ENCODE assay signal across 1 cellular context in the genomic region with DNA sequence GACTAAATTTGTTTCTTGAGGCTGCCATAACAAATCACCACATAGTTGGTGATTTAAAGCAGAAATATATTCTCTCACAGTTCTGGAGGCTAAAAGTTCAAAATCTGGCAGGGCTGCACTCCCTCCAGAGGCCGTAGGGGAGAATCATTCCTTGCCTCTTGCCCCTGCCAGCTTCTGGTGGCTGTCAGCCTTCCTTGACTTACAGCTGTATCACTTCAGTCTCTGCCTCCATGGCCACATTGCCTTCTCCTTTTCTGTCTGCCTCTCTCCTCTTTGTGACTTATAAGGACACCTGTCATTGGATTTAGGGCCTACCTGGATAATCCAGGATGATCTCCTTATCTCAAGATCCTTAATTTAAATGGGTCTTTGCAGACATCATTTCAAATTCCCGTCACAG.
TF ChIP-seq lines count a peak whose summit lies in the region.

No MANE protein-coding gene starts in this region.

TF ChIP-seq in HepG2, 621 proteins besides CTCF, POLR2A, EP300 and RAD21:
- no peak for TF ChIP-seq ZNF614 (CRISPR knock-in tag; IDR thresholded peaks at IDR 0.05; ENCODE audit: borderline replicate concordance)
- TF ChIP-seq NFIB (CRISPR knock-in tag; IDR thresholded peaks at IDR 0.05; ENCODE audit: borderline replicate concordance) = no peak
- no peak for TF ChIP-seq TEAD2 (CRISPR knock-in tag; IDR thresholded peaks at IDR 0.05)
- no peak for TF ChIP-seq FOXP1 (IDR thresholded peaks at IDR 0.05)
- TF ChIP-seq FOXP1 (CRISPR knock-in tag; IDR thresholded peaks at IDR 0.05) = no peak
- no peak for TF ChIP-seq MATR3 (CRISPR knock-in tag; IDR thresholded peaks at IDR 0.05)
- no peak for TF ChIP-seq ARID5B (CRISPR knock-in tag; IDR thresholded peaks at IDR 0.05)
- TF ChIP-seq TOPORS (CRISPR knock-in tag; IDR thresholded peaks at IDR 0.05) = no peak
- TF ChIP-seq FOSL2 (CRISPR knock-in tag; IDR thresholded peaks at IDR 0.05) = no peak
- no peak for TF ChIP-seq GFI1 (CRISPR knock-in tag; IDR thresholded peaks at IDR 0.05; ENCODE audit: borderline replicate concordance)
- TF ChIP-seq PLRG1 (conservative IDR thresholded peaks at IDR 0.05) = no peak
- no peak for TF ChIP-seq MEIS1 (CRISPR knock-in tag; IDR thresholded peaks at IDR 0.05; ENCODE audit: borderline replicate concordance)
- TF ChIP-seq FOXJ3 (CRISPR knock-in tag; IDR thresholded peaks at IDR 0.05; ENCODE audit: borderline replicate concordance) = no peak
- no peak for TF ChIP-seq ZSCAN29 (CRISPR knock-in tag; conservative IDR thresholded peaks at IDR 0.05)
- TF ChIP-seq, protein P1, sequence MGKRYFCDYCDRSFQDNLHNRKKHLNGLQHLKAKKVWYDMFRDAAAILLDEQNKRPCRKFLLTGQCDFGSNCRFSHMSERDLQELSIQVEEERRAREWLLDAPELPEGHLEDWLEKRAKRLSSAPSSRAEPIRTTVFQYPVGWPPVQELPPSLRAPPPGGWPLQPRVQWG (CRISPR knock-in tag; IDR thresholded peaks at IDR 0.05; ENCODE audit: borderline replicate concordance, low read depth) = no peak
- TF ChIP-seq, protein P2, sequence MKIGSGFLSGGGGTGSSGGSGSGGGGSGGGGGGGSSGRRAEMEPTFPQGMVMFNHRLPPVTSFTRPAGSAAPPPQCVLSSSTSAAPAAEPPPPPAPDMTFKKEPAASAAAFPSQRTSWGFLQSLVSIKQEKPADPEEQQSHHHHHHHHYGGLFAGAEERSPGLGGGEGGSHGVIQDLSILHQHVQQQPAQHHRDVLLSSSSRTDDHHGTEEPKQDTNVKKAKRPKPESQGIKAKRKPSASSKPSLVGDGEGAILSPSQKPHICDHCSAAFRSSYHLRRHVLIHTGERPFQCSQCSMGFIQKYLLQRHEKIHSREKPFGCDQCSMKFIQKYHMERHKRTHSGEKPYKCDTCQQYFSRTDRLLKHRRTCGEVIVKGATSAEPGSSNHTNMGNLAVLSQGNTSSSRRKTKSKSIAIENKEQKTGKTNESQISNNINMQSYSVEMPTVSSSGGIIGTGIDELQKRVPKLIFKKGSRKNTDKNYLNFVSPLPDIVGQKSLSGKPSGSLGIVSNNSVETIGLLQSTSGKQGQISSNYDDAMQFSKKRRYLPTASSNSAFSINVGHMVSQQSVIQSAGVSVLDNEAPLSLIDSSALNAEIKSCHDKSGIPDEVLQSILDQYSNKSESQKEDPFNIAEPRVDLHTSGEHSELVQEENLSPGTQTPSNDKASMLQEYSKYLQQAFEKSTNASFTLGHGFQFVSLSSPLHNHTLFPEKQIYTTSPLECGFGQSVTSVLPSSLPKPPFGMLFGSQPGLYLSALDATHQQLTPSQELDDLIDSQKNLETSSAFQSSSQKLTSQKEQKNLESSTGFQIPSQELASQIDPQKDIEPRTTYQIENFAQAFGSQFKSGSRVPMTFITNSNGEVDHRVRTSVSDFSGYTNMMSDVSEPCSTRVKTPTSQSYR (CRISPR knock-in tag; IDR thresholded peaks at IDR 0.05; ENCODE audit: borderline replicate concordance) = no peak
- TF ChIP-seq ZSCAN20 (CRISPR knock-in tag; IDR thresholded peaks at IDR 0.05; ENCODE audit: borderline replicate concordance) = no peak
